ENCODE assay signal across 31 cellular contexts in genomic region chr9:89390578-89390977, GRCh38.
DNase-seq lines count a peak whose midpoint lies in the region; ATAC-seq, FAIRE-seq and TF ChIP-seq lines count a peak whose summit lies in the region.
"Had no signal": no experiment of that assay in that cellular context is flagged by ENCODE, and none has a peak within 500 bp of the region (broad histone marks: within the 10 kb centered on the region; RNA-seq: fewer than 3 reads in every experiment).

No MANE protein-coding gene starts in this region.

- H3K4ac ChIP-seq in IMR-90 (ENCODE audit: low read depth, low read length): no peak overlapping the region

- H3K27me3 ChIP-seq in IMR-90 (ENCODE audit: control insufficient read depth, insufficient read depth, low read length) (no peaks in the 10 kb centered on the region), pancreas (no peaks in the 10 kb centered on the region), GM23248 (replicated peaks; ENCODE audit: insufficient read depth) (no peaks in the 10 kb centered on the region)
- H3K27me3 ChIP-seq: ascending aorta, gastrocnemius medialis, hepatocyte, tibial artery had no signal

- POLR2A ChIA-PET in IMR-90 (lab: Charles Lee; ENCODE audit: unreplicated experiment): no interaction called here

- H3K18ac ChIP-seq in IMR-90 (ENCODE audit: low read depth, low read length): no peak overlapping the region

- no peak overlapping the region for H3K27ac ChIP-seq in IMR-90 (ENCODE audit: insufficient read depth, low read length)
- peak overlapping the region in 3 of 4 donors; percentile 20 to 58 (median 30) for H3K27ac ChIP-seq in pancreas
- H3K27ac ChIP-seq in GM23248: no peak overlapping the region
- H3K27ac ChIP-seq: A549, ascending aorta, hepatocyte, tibial artery had no signal

- H2BK20ac ChIP-seq in IMR-90 (ENCODE audit: low read depth, low read length): 0 out of 2 replicates have a peak overlapping the region, but pooled peaks have one; percentile 41

- 0 out of 2 replicates have a peak overlapping the region, but pooled peaks have one; percentile 22 for H2BK120ac ChIP-seq in IMR-90 (ENCODE audit: low read depth, low read length)

- CTCF ChIA-PET in activated CD8-positive, alpha-beta memory T cell treated with anti-CD3 and anti-CD28 coated beads, Interleukin-2, amount 10 ng/mL, durations not matched to agents 7 days and 5 days (lab: Charles Lee): no interaction called here
- CTCF ChIA-PET in IMR-90 (lab: Yijun Ruan, JAX): interaction anchor here (1.1 kb wide), 1 partner anchor 158 kb away, joined by 3 read pairs; no protein-coding TSS in a partner anchor

- H3K27me3 Mint-ChIP-seq in activated CD8-positive, alpha-beta memory T cell treated with anti-CD3 and anti-CD28 coated beads, Interleukin-2, amount 10 ng/mL, durations not matched to agents 7 days and 5 days: no peaks in the 10 kb centered on the region
- H3K27me3 Mint-ChIP-seq in central memory CD8-positive, alpha-beta T cell: no peaks in the 10 kb centered on the region
- H3K27me3 Mint-ChIP-seq: dendritic cell treated with granulocyte-macrophage colony-stimulating factor and Interleukin-4, amounts not matched to agents 40 ng/mL and 50 ng/mL, for 4 days had no signal

- no peak for FAIRE-seq in pancreas (lab: Jason Lieb, UNC)
- FAIRE-seq: A549, endometrium, K562 had no signal

- in situ Hi-C loops in IMR-90 (cut with MboI; ENCODE audit: low sequenced_read_pairs): no loop called here
- in situ Hi-C loops in GM23248 (cut with MboI): no loop called here

- dilution Hi-C loops in IMR-90 (cut with HindIII; ENCODE audit: low sequenced_read_pairs, unreplicated experiment): no loop called here

- no peak for DNase-seq in activated CD8-positive, alpha-beta memory T cell treated with anti-CD3 and anti-CD28 coated beads, Interleukin-2, amount 10 ng/mL, durations not matched to agents 7 days and 5 days
- no peak for DNase-seq in activated CD8-positive, alpha-beta memory T cell treated with anti-CD3 and anti-CD28 coated beads, Interleukin-2, amount 50 U/mL, for 4 hours
- no peak for DNase-seq in IMR-90
- DNase-seq in central memory CD8-positive, alpha-beta T cell (ENCODE audit: low spot score in 2 of 2): no peak
- DNase-seq in pancreas: no peak
- no peak for DNase-seq in pons (ENCODE audit: low spot score)
- no peak for DNase-seq in GM23248
- DNase-seq: activated CD4-positive, CD25-positive, alpha-beta regulatory T cell; activated naive CD4-positive, alpha-beta T cell treated with anti-CD3 and anti-CD28 coated beads, Interleukin-2, amount 50 U/mL, for 16 hours; activated T-cell treated with anti-CD3 and anti-CD28 coated beads, Interleukin-2, amount 50 U/mL, for 4 hours; AML-193; caudate nucleus; DMS153; gastrocnemius medialis; H9; left colon; NCI-H1417; NCI-H2029 treated with DMSO at 0.1 percent for 48 hours; NCI-H226; NCI-H69; SHP77; stimulated activated naive CD8-positive, alpha-beta T cell treated with anti-CD3 and anti-CD28 coated beads, Interleukin-15, Interleukin-2, amounts not matched to agents 100 U/mL and 50 U/mL, for 24 hours; tibial artery had no signal

- no peaks in the 10 kb centered on the region for H3K9me2 ChIP-seq in GM23248 (ENCODE audit: insufficient read depth)

- no peaks in the 10 kb centered on the region for H4K20me1 ChIP-seq in IMR-90 (ENCODE audit: insufficient read depth, low read length)
- no peaks in the 10 kb centered on the region for H4K20me1 ChIP-seq in GM23248 (ENCODE audit: insufficient read depth)

- peaks cover 9% of the 10 kb centered on the region for H3K9me1 ChIP-seq in IMR-90 (ENCODE audit: insufficient read depth, low read length)

- H3K23ac ChIP-seq in IMR-90 (ENCODE audit: low read depth, low read length): no peak overlapping the region

- H3K36me3 ChIP-seq in IMR-90 (ENCODE audit: control insufficient read depth, insufficient read depth, low read length) (peaks cover 48% of the 10 kb centered on the region), pancreas (peaks cover 0 to 13% (median 5%) of the 10 kb centered on the region in 3 donors), GM23248 (ENCODE audit: low read depth) (no peaks in the 10 kb centered on the region)

- no peak for ATAC-seq in activated CD8-positive, alpha-beta memory T cell treated with anti-CD3 and anti-CD28 coated beads, Interleukin-2, amount 10 ng/mL, durations not matched to agents 7 days and 5 days
- ATAC-seq in IMR-90 (ENCODE audit: low read depth): no peak
- ATAC-seq in central memory CD8-positive, alpha-beta T cell (replicated peaks; ENCODE audit: extremely low read depth, poor library complexity, severe bottlenecking): no peak
- peak; percentile 45 to 70 (median 58) for ATAC-seq in pancreas
- no peak for ATAC-seq in GM19395 (IDR thresholded peaks at IDR 0.05; ENCODE audit: unreplicated experiment)
- ATAC-seq: A549; activated T-cell treated with anti-CD3 and anti-CD28 coated beads, Interleukin-2, amount 50 U/mL, for 4 hours; gastrocnemius medialis; K562; left colon; Panc1; stimulated activated naive CD8-positive, alpha-beta T cell treated with anti-CD3 and anti-CD28 coated beads, Interleukin-15, Interleukin-2, amounts not matched to agents 100 U/mL and 50 U/mL, for 24 hours had no signal

- H2AK5ac ChIP-seq in IMR-90 (ENCODE audit: low read depth, low read length): peak overlapping the region; percentile 2; the same call in 1 of the 2 replicates

- H3K36me3 Mint-ChIP-seq in activated CD8-positive, alpha-beta memory T cell treated with anti-CD3 and anti-CD28 coated beads, Interleukin-2, amount 10 ng/mL, durations not matched to agents 7 days and 5 days: peaks cover 88% of the 10 kb centered on the region
- peaks cover 86% of the 10 kb centered on the region for H3K36me3 Mint-ChIP-seq in central memory CD8-positive, alpha-beta T cell (ENCODE audit: insufficient read depth)

- TF ChIP-seq CTCF in IMR-90 (conservative IDR thresholded peaks at IDR 0.05; ENCODE audit: low read depth, low read length): no peak
- no peak for TF ChIP-seq CTCF in pancreas (IDR thresholded peaks at IDR 0.05)

- no peaks in the 10 kb centered on the region for H3K79me2 ChIP-seq in GM23248 (ENCODE audit: insufficient read depth)
- H3K79me2 ChIP-seq: hepatocyte had no signal

- no peak overlapping the region for H4K91ac ChIP-seq in IMR-90 (ENCODE audit: insufficient read depth, low read depth, low read length)

- BruUV-seq in IMR-90 (replicated peaks; lab: Mats Ljungman, UMichigan): no TSS peak

- no peak overlapping the region for H3K4me2 ChIP-seq in IMR-90 (ENCODE audit: low read depth, low read length)
- no peak overlapping the region for H3K4me2 ChIP-seq in GM23248 (ENCODE audit: unreplicated experiment)
- H3K4me2 ChIP-seq: A549, hepatocyte had no signal

- H3K9ac ChIP-seq in IMR-90 (ENCODE audit: low read depth, low read length) (no peak overlapping the region), GM23248 (no peak overlapping the region)

- H3K79me1 ChIP-seq in IMR-90 (ENCODE audit: low read depth in 1 of 2, low read length in 2 of 2): no peaks in the 10 kb centered on the region

- H2AFZ ChIP-seq in IMR-90 (replicated peaks; ENCODE audit: low read length, poor library complexity) (no peak overlapping the region), GM23248 (no peak overlapping the region)
- H2AFZ ChIP-seq: hepatocyte had no signal

- intact Hi-C loops in IMR-90 (cut with micrococcal nuclease): no loop called here
- intact Hi-C loops in pancreas (cut with DNase I): no loop called here

- H3K4me3 ChIP-seq in IMR-90 (ENCODE audit: insufficient read depth, low read depth, low read length) (no peak overlapping the region), pancreas (no peak overlapping the region), GM23248 (no peak overlapping the region)
- H3K4me3 ChIP-seq: A549, ascending aorta, gastrocnemius medialis, hepatocyte, K562, tibial artery had no signal

- H3K4me3 Mint-ChIP-seq in activated CD8-positive, alpha-beta memory T cell treated with anti-CD3 and anti-CD28 coated beads, Interleukin-2, amount 10 ng/mL, durations not matched to agents 7 days and 5 days: no peak overlapping the region
- H3K4me3 Mint-ChIP-seq in central memory CD8-positive, alpha-beta T cell: no peak overlapping the region
- H3K4me3 Mint-ChIP-seq: activated T-cell treated with anti-CD3 and anti-CD28 coated beads, Interleukin-2, amount 50 U/mL, for 4 hours; dendritic cell treated with granulocyte-macrophage colony-stimulating factor and Interleukin-4, amounts not matched to agents 40 ng/mL and 50 ng/mL, for 4 days; H9 had no signal

- H2AK9ac ChIP-seq in IMR-90 (replicated peaks; ENCODE audit: low read depth, low read length, poor library complexity): no peak overlapping the region

- no peak overlapping the region for H3K56ac ChIP-seq in IMR-90 (ENCODE audit: extremely low read depth, insufficient read depth, low read length)

- peaks cover 5% of the 10 kb centered on the region; the same call in 1 of the 2 replicates for H3F3A ChIP-seq in GM23248 (ENCODE audit: insufficient read depth)

- TF ChIP-seq RAD21 in IMR-90 (IDR thresholded peaks at IDR 0.05; ENCODE audit: low read length): no peak

- H3K9me3 ChIP-seq in IMR-90 (ENCODE audit: control insufficient read depth, insufficient read depth, low read length) (no peaks in the 10 kb centered on the region), pancreas (no peaks in the 10 kb centered on the region), GM23248 (ENCODE audit: low read depth) (no peaks in the 10 kb centered on the region)
- H3K9me3 ChIP-seq: A549, ascending aorta, gastrocnemius medialis, tibial artery had no signal

- 90% methylated on average over 2 of the region's 5 CpGs; no CpG with 5 or more reads in 1 of the 2 experiments for WGBS in IMR-90 (ENCODE audit: extremely low coverage in 2 of 2, insufficient read length in 1 of 2), 2 experiments
- 36 to 41% methylated on average over 5 of the region's 5 CpGs for WGBS in pancreas, 2 donors
- WGBS in GM23248 (ENCODE audit: low coverage in 1 of 2, low lambda C conversion rate in 2 of 2, missing lambda C conversion rate in 2 of 2), 2 experiments: 84 to 88% methylated on average over 5 of the region's 5 CpGs

- peaks cover 32% of the 10 kb centered on the region for H3K4me1 Mint-ChIP-seq in activated CD8-positive, alpha-beta memory T cell treated with anti-CD3 and anti-CD28 coated beads, Interleukin-2, amount 10 ng/mL, durations not matched to agents 7 days and 5 days
- H3K4me1 Mint-ChIP-seq in central memory CD8-positive, alpha-beta T cell: peaks cover 9% of the 10 kb centered on the region
- H3K4me1 Mint-ChIP-seq: H9 had no signal

- H3K14ac ChIP-seq in IMR-90 (replicated peaks; ENCODE audit: low read depth, low read length): no peak overlapping the region

- no peak overlapping the region for H4K5ac ChIP-seq in IMR-90 (ENCODE audit: low read depth, low read length)

- peaks cover 27% of the 10 kb centered on the region for H3K4me1 ChIP-seq in IMR-90 (ENCODE audit: control insufficient read depth, insufficient read depth, low read length)
- peaks cover 16 to 25% (median 17%) of the 10 kb centered on the region in 3 donors for H3K4me1 ChIP-seq in pancreas
- 0 out of 2 replicates have a peak, but pooled peaks cover 4% of the 10 kb centered on the region for H3K4me1 ChIP-seq in GM23248 (ENCODE audit: insufficient read depth)
- H3K4me1 ChIP-seq: ascending aorta had no signal

- H2BK15ac ChIP-seq in IMR-90 (ENCODE audit: low read depth, low read length): 0 out of 3 replicates have a peak overlapping the region, but pooled peaks have one; percentile 14

- no peak overlapping the region for H4K8ac ChIP-seq in IMR-90 (ENCODE audit: low read depth in 2 of 2, low read length in 2 of 2)

- no peak for TF ChIP-seq POLR2A in IMR-90 (IDR thresholded peaks at IDR 0.05; ENCODE audit: low read depth, low read length)

- H2BK5ac ChIP-seq in IMR-90 (ENCODE audit: low read depth, low read length, poor library complexity, severe bottlenecking): no peak overlapping the region

- H3K9me3 Mint-ChIP-seq in activated CD8-positive, alpha-beta memory T cell treated with anti-CD3 and anti-CD28 coated beads, Interleukin-2, amount 10 ng/mL, durations not matched to agents 7 days and 5 days (ENCODE audit: low read depth): no peaks in the 10 kb centered on the region
- H3K9me3 Mint-ChIP-seq in central memory CD8-positive, alpha-beta T cell: no peaks in the 10 kb centered on the region
- H3K9me3 Mint-ChIP-seq: activated T-cell treated with anti-CD3 and anti-CD28 coated beads, Interleukin-2, amount 50 U/mL, for 4 hours; dendritic cell treated with granulocyte-macrophage colony-stimulating factor and Interleukin-4, amounts not matched to agents 40 ng/mL and 50 ng/mL, for 4 days; H9 had no signal

- H3K27ac Mint-ChIP-seq in activated CD8-positive, alpha-beta memory T cell treated with anti-CD3 and anti-CD28 coated beads, Interleukin-2, amount 10 ng/mL, durations not matched to agents 7 days and 5 days: peak overlapping the region; percentile 38
- H3K27ac Mint-ChIP-seq in central memory CD8-positive, alpha-beta T cell (ENCODE audit: low read depth): peak overlapping the region; percentile 59
- H3K27ac Mint-ChIP-seq: dendritic cell treated with granulocyte-macrophage colony-stimulating factor and Interleukin-4, amounts not matched to agents 40 ng/mL and 50 ng/mL, for 4 days had no signal

Comparison
In these comparisons a context has a peak if more than half of its experiments do, and no peak if none do; other contexts are left out.
1. ATAC-seq: peak in pancreas (4 of 4); none in activated CD8-positive, alpha-beta memory T cell treated with anti-CD3 and anti-CD28 coated beads, Interleukin-2, amount 10 ng/mL, durations not matched to agents 7 days and 5 days (single experiment), IMR-90 (single experiment), central memory CD8-positive, alpha-beta T cell (single experiment) and GM19395 (single experiment).
2. H3K27ac ChIP-seq: peak in pancreas (3 of 4); none in IMR-90 (single experiment) and GM23248 (single experiment).